Comparison of ENCODE assay signal across 20 cellular contexts in the genomic region with DNA sequence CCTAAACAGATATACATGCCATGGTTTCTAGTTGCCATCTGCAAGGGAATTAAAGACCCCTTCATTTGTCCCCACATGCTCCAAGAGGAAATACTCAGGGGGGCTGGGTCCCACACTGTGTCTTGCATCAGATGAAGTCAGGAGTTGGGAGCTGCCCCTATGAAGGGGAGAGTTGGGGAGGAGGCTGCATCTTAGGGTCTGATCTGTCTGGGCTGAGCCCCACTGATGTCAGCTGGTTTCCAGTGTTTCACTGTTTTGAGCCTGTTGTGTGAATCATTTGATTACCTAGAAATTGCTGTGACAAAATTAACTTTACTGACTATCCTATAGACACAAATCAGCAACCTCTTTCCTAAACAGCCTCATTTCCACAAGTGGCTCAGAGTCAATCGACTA. TPM values are rescaled to one million over a fixed set of nuclear protein-coding genes. Genes with fewer than 3 reads are reported as not detected.
DNase-seq lines count a peak whose midpoint lies in the region; ATAC-seq and TF ChIP-seq lines count a peak whose summit lies in the region.
"Had no signal": no experiment of that assay in that cellular context is flagged by ENCODE, and none has a peak within 500 bp of the region (broad histone marks: within the 10 kb centered on the region; RNA-seq: fewer than 3 reads in every experiment).

No MANE protein-coding gene starts in this region.

- no peaks in the 10 kb centered on the region for H3K36me3 Mint-ChIP-seq in activated CD8-positive, alpha-beta memory T cell treated with anti-CD3 and anti-CD28 coated beads, Interleukin-2, amount 10 ng/mL, durations not matched to agents 7 days and 5 days
- H3K36me3 Mint-ChIP-seq: CD4-positive, alpha-beta memory T cell had no signal

- H3K4me3 ChIP-seq in tibial artery = no peak overlapping the region
- H3K4me3 ChIP-seq: A549, GM23248 had no signal

- H3K9me3 ChIP-seq in tibial artery = no peaks in the 10 kb centered on the region
- H3K9me3 ChIP-seq: A549 had no signal

- TF ChIP-seq CTCF in GM10266 (IDR thresholded peaks at IDR 0.05; ENCODE audit: control insufficient read depth, insufficient read depth, low read depth, missing control alignments) (no peak), tibial artery (IDR thresholded peaks at IDR 0.05) (no peak)

- H3K27me3 ChIP-seq in tibial artery = peaks cover 0 to 8% of the 10 kb centered on the region in 2 donors

- peaks cover 0 to 17% (median 10%) of the 10 kb centered on the region in 4 donors for H3K4me1 ChIP-seq in tibial artery
- H3K4me1 ChIP-seq: A549 had no signal

- ATAC-seq in activated CD8-positive, alpha-beta memory T cell treated with anti-CD3 and anti-CD28 coated beads, Interleukin-2, amount 10 ng/mL, durations not matched to agents 7 days and 5 days = no peak
- ATAC-seq: A549, HCT116 had no signal

- H3K9me3 Mint-ChIP-seq in activated CD8-positive, alpha-beta memory T cell treated with anti-CD3 and anti-CD28 coated beads, Interleukin-2, amount 10 ng/mL, durations not matched to agents 7 days and 5 days (ENCODE audit: low read depth) = no peaks in the 10 kb centered on the region

- CTCF ChIA-PET in activated CD8-positive, alpha-beta memory T cell treated with anti-CD3 and anti-CD28 coated beads, Interleukin-2, amount 10 ng/mL, durations not matched to agents 7 days and 5 days (lab: Charles Lee) = no interaction called here

- no peaks in the 10 kb centered on the region for H3K36me3 ChIP-seq in tibial artery

- no peak overlapping the region for H3K4me3 Mint-ChIP-seq in activated CD8-positive, alpha-beta memory T cell treated with anti-CD3 and anti-CD28 coated beads, Interleukin-2, amount 10 ng/mL, durations not matched to agents 7 days and 5 days
- H3K4me3 Mint-ChIP-seq: CD4-positive, alpha-beta memory T cell; H9 had no signal

- intact Hi-C loops in tibial artery (cut with DNase I; ENCODE audit: low total_unique reads) = no loop called here

- peaks cover 5% of the 10 kb centered on the region for H3K4me1 Mint-ChIP-seq in activated CD8-positive, alpha-beta memory T cell treated with anti-CD3 and anti-CD28 coated beads, Interleukin-2, amount 10 ng/mL, durations not matched to agents 7 days and 5 days

- peaks cover 44% of the 10 kb centered on the region for H3K27me3 Mint-ChIP-seq in activated CD8-positive, alpha-beta memory T cell treated with anti-CD3 and anti-CD28 coated beads, Interleukin-2, amount 10 ng/mL, durations not matched to agents 7 days and 5 days

- H3K27ac Mint-ChIP-seq in activated CD8-positive, alpha-beta memory T cell treated with anti-CD3 and anti-CD28 coated beads, Interleukin-2, amount 10 ng/mL, durations not matched to agents 7 days and 5 days = no peak overlapping the region
- H3K27ac Mint-ChIP-seq: CD4-positive, alpha-beta memory T cell had no signal

- DNase-seq in activated CD8-positive, alpha-beta memory T cell treated with anti-CD3 and anti-CD28 coated beads for 24 hours = peak; percentile 4
- no peak for DNase-seq in activated CD8-positive, alpha-beta memory T cell treated with anti-CD3 and anti-CD28 coated beads, Interleukin-2, amount 10 ng/mL, durations not matched to agents 7 days and 5 days
- DNase-seq in GM10266 (ENCODE audit: extremely low spot score) (peak; percentile 4), HuH-7 (ENCODE audit: low spot score) (peak; percentile 3), islet precursor cell (peak; percentile 19), tibial artery (no peak), T-helper 1 cell (no peak)
- DNase-seq: 8988T; ACHN; C1 segment of cervical spinal cord; Calu3; CD4-positive, alpha-beta memory T cell; COR-L47; DMS53; DMS79 treated with DMSO at 0.1 percent for 48 hours; GF-D8; GM23248; H9 had no signal

- no peak overlapping the region for H3K27ac ChIP-seq in tibial artery
- H3K27ac ChIP-seq: A549, GM23248 had no signal

RNA-seq across cellular contexts. Expression of a gene that starts 4.9 kb away (rescaled TPM):
- 1 to 10 TPM; 1.3 to 6.7 TPM for total RNA-seq in activated CD8-positive, alpha-beta memory T cell treated with anti-CD3 and anti-CD28 coated beads, Interleukin-2, amount 10 ng/mL, durations not matched to agents 7 days and 5 days
- total RNA-seq: CD4-positive, alpha-beta memory T cell had no signal

Comparison
In these comparisons a context has a peak if more than half of its experiments do, and no peak if none do; other contexts are left out.
1. DNase-seq: peak in activated CD8-positive, alpha-beta memory T cell treated with anti-CD3 and anti-CD28 coated beads for 24 hours (single experiment), GM10266 (single experiment), HuH-7 (single experiment) and islet precursor cell (single experiment); none in activated CD8-positive, alpha-beta memory T cell treated with anti-CD3 and anti-CD28 coated beads, Interleukin-2, amount 10 ng/mL, durations not matched to agents 7 days and 5 days (single experiment), tibial artery (0 of 2) and T-helper 1 cell (0 of 5).